In the genomic region with DNA sequence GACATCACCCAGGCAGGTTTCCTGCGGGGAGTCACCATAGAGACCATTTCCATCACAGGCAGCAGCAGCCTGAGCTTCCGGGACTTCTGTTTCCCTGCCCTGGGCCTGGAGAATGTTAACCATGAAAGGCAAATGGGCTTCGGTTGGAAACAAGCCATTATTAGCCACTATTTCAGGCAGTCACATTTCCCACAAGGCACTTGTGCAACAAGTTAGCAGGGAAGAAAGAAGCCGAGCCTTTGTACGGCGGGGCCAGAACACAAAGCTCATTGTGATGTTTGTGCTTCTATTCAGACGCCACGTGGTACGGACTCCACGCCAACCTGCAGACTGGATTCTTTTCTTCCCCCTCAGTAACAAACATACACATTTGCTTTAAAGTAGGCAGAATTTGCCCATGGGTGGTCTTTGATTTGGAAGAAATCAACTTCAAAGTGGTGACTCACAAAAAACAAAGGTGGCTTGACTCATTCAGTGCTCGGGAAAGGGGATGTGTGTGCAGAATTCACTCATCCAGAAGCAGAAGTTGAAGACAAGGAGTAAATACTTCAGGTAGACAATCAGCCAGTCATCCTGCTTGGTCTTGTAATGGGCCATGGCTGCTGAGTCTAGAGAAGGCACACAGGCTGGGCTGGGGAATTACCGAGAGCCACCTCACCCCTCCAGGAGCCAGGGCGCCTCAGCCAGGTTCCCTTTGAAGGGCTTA, we compare ENCODE assay signal across 12 cellular contexts.
DNase-seq lines count a peak whose midpoint lies in the region; ATAC-seq and TF ChIP-seq lines count a peak whose summit lies in the region.
"Had no signal": no experiment of that assay in that cellular context is flagged by ENCODE, and none has a peak within 500 bp of the region (broad histone marks: within the 10 kb centered on the region; RNA-seq: fewer than 3 reads in every experiment).

No MANE protein-coding gene starts in this region.

- H3K14ac ChIP-seq in H9 (ENCODE audit: insufficient read depth, low read length) = no peak overlapping the region

- H4K5ac ChIP-seq in H9 (ENCODE audit: insufficient read length, low read depth, low read length) = no peak overlapping the region

- no peaks in the 10 kb centered on the region for H3K23me2 ChIP-seq in H9 (ENCODE audit: insufficient read length, low read depth, low read length, poor library complexity, severe bottlenecking)

- H3K4ac ChIP-seq in H9 (ENCODE audit: low read depth, low read length) = no peak overlapping the region

- intact Hi-C loops in left ventricle myocardium inferior (cut with micrococcal nuclease) = no loop called here

- no peaks in the 10 kb centered on the region for H3K79me1 ChIP-seq in H9 (ENCODE audit: insufficient read depth, low read depth, low read length, poor library complexity, severe bottlenecking)

- H3K79me2 ChIP-seq in H9 (ENCODE audit: insufficient read depth, low read length) = no peaks in the 10 kb centered on the region

- H3K56ac ChIP-seq in H9 (ENCODE audit: insufficient read length, low read depth, low read length) = no peak overlapping the region

- no peak overlapping the region for H2BK15ac ChIP-seq in H9 (ENCODE audit: low read depth, low read length)

- no peak overlapping the region for H2AK5ac ChIP-seq in H9 (ENCODE audit: insufficient read length, low read length)

- H3K27me3 ChIP-seq in H9 (ENCODE audit: insufficient read depth, low read length) (no peaks in the 10 kb centered on the region), left ventricle myocardium inferior (ENCODE audit: low read depth) (no peaks in the 10 kb centered on the region)
- H3K27me3 ChIP-seq: cardiac muscle cell had no signal

- H3K36me3 ChIP-seq in left ventricle myocardium inferior = no peaks in the 10 kb centered on the region
- H3K36me3 ChIP-seq: cardiac muscle cell had no signal

- no peaks in the 10 kb centered on the region for H3K9me3 Mint-ChIP-seq in H9
- H3K9me3 Mint-ChIP-seq in activated CD8-positive, alpha-beta T cell treated with anti-CD3 and anti-CD28 coated beads, Interleukin-2, amount 10 ng/mL, durations not matched to agents 7 days and 5 days (ENCODE audit: insufficient read depth) = no peaks in the 10 kb centered on the region

- H3K4me2 ChIP-seq in H9 (ENCODE audit: insufficient read depth, insufficient read length, low read length) = no peak overlapping the region

- H3K4me1 Mint-ChIP-seq in H9 = peaks cover 25 to 40% of the 10 kb centered on the region in 2 experiments
- no peaks in the 10 kb centered on the region for H3K4me1 Mint-ChIP-seq in activated CD8-positive, alpha-beta T cell treated with anti-CD3 and anti-CD28 coated beads, Interleukin-2, amount 10 ng/mL, durations not matched to agents 7 days and 5 days (ENCODE audit: low read depth)
- H3K4me1 Mint-ChIP-seq: CD14-positive monocyte had no signal

- no peak overlapping the region for H3K9ac ChIP-seq in H9 (ENCODE audit: extremely low read depth, insufficient read length, low read length)
- H3K9ac ChIP-seq: GM23248 had no signal

- H3K27ac Mint-ChIP-seq in H9 = peak overlapping the region in 2 of 3 experiments; percentile 47 to 66; a peak in 1 of 7 replicates
- H3K27ac Mint-ChIP-seq in activated CD8-positive, alpha-beta T cell treated with anti-CD3 and anti-CD28 coated beads, Interleukin-2, amount 10 ng/mL, durations not matched to agents 7 days and 5 days = no peak overlapping the region
- H3K27ac Mint-ChIP-seq: CD14-positive monocyte had no signal

- no peak for TF ChIP-seq CTCF in H9 (conservative IDR thresholded peaks at IDR 0.05)
- TF ChIP-seq CTCF in astrocyte of the cerebellum (IDR thresholded peaks at IDR 0.05; ENCODE audit: low read depth, low read length, missing control alignments) = no peak
- TF ChIP-seq CTCF in left ventricle myocardium inferior (IDR thresholded peaks at IDR 0.05; ENCODE audit: borderline replicate concordance) = no peak

- no peak overlapping the region for H2BK5ac ChIP-seq in H9 (ENCODE audit: insufficient read length, low read length)

- no peaks in the 10 kb centered on the region for H3K36me3 Mint-ChIP-seq in H9 (ENCODE audit: insufficient read depth in 1 of 3, low read depth in 3 of 3)
- H3K36me3 Mint-ChIP-seq in activated CD8-positive, alpha-beta T cell treated with anti-CD3 and anti-CD28 coated beads, Interleukin-2, amount 10 ng/mL, durations not matched to agents 7 days and 5 days (ENCODE audit: low read depth) = no peaks in the 10 kb centered on the region
- H3K36me3 Mint-ChIP-seq: CD14-positive monocyte had no signal

- H3K4me3 Mint-ChIP-seq in H9 = no peak overlapping the region
- H3K4me3 Mint-ChIP-seq in activated CD8-positive, alpha-beta T cell treated with anti-CD3 and anti-CD28 coated beads, Interleukin-2, amount 10 ng/mL, durations not matched to agents 7 days and 5 days = no peak overlapping the region

- H3K27me3 Mint-ChIP-seq in H9 (ENCODE audit: low read depth) = peaks cover 3% of the 10 kb centered on the region
- H3K27me3 Mint-ChIP-seq in activated CD8-positive, alpha-beta T cell treated with anti-CD3 and anti-CD28 coated beads, Interleukin-2, amount 10 ng/mL, durations not matched to agents 7 days and 5 days (ENCODE audit: low read depth) = peaks cover 10% of the 10 kb centered on the region

- H3K18ac ChIP-seq in H9 (ENCODE audit: insufficient read length, low read depth, low read length) = peak overlapping the region; percentile 33

- CTCF ChIA-PET in activated CD8-positive, alpha-beta T cell treated with anti-CD3 and anti-CD28 coated beads, Interleukin-2, amount 10 ng/mL, durations not matched to agents 7 days and 5 days (lab: Charles Lee) = interaction anchor here (1.6 kb wide), 1 partner anchor 37 kb away, joined by 7 read pairs; no protein-coding TSS in a partner anchor

- POLR2A ChIA-PET in activated CD8-positive, alpha-beta T cell treated with anti-CD3 and anti-CD28 coated beads, Interleukin-2, amount 10 ng/mL, durations not matched to agents 7 days and 5 days (lab: Charles Lee) = no interaction called here

- no CpG with 5 or more reads among the region's 13 CpGs for WGBS in H9 (ENCODE audit: extremely low coverage, insufficient read length, low lambda C conversion rate)

- H2BK20ac ChIP-seq in H9 (ENCODE audit: low read depth, low read length, poor library complexity, severe bottlenecking) = no peak overlapping the region

- H3K23ac ChIP-seq in H9 (ENCODE audit: insufficient read length, low read depth, low read length) = no peak overlapping the region

- no peak overlapping the region for H3K4me3 ChIP-seq in astrocyte of the cerebellum (ENCODE audit: low read depth, low read length)
- H3K4me3 ChIP-seq in left ventricle myocardium inferior = no peak overlapping the region
- H3K4me3 ChIP-seq: cardiac muscle cell, GM23248, K562 had no signal

- H3K4me1 ChIP-seq in H9 (ENCODE audit: insufficient read depth, low read length) (peaks cover 5% of the 10 kb centered on the region), left ventricle myocardium inferior (peaks cover 48% of the 10 kb centered on the region)

- DNase-seq in H9 (no peak), astrocyte of the cerebellum (ENCODE audit: low read depth) (peak; percentile 49), left ventricle myocardium inferior (no peak), putamen (ENCODE audit: low spot score) (peak; percentile 88), HUDEP-2 (lab: John Stamatoyannopoulos, UW; ENCODE audit: unreplicated experiment in 76 of 76) (no peak), NCI-H82 (lab: John Stamatoyannopoulos, UW) (no peak)
- DNase-seq in activated CD8-positive, alpha-beta T cell treated with anti-CD3 and anti-CD28 coated beads, Interleukin-2, amount 10 ng/mL, durations not matched to agents 7 days and 5 days = no peak
- DNase-seq: GM23248 had no signal

- in situ Hi-C loops in astrocyte of the cerebellum (cut with HindIII; ENCODE audit: low sequenced_read_pairs) = no loop called here

- no peak for ATAC-seq in activated CD8-positive, alpha-beta T cell treated with anti-CD3 and anti-CD28 coated beads, Interleukin-2, amount 10 ng/mL, durations not matched to agents 7 days and 5 days
- ATAC-seq in GM21723 (IDR thresholded peaks at IDR 0.05; ENCODE audit: unreplicated experiment) = no peak
- ATAC-seq: K562 had no signal

- no peak overlapping the region for H4K8ac ChIP-seq in H9 (replicated peaks; ENCODE audit: insufficient read length, low read depth, low read length)

- no peaks in the 10 kb centered on the region for H3K9me3 ChIP-seq in H9 (ENCODE audit: control insufficient read depth, low read depth, low read length)
- H3K9me3 ChIP-seq in left ventricle myocardium inferior (replicated peaks) = no peaks in the 10 kb centered on the region

- no peak overlapping the region for H3T11ph ChIP-seq in H9 (ENCODE audit: low read length)

- no peaks in the 10 kb centered on the region for H4K20me1 ChIP-seq in H9 (ENCODE audit: control insufficient read depth, insufficient read depth, insufficient read length)

- H3K27ac ChIP-seq in H9 (ENCODE audit: insufficient read length, low read depth, low read length) (no peak overlapping the region), left ventricle myocardium inferior (replicated peaks) (peak overlapping the region; percentile 72)
- H3K27ac ChIP-seq: cardiac muscle cell, GM23248 had no signal

- H2BK120ac ChIP-seq in H9 (ENCODE audit: low read depth, low read length, poor library complexity, severe bottlenecking) = no peak overlapping the region

- no peak overlapping the region for H4K91ac ChIP-seq in H9 (ENCODE audit: insufficient read length, low read depth, low read length)

- no peak overlapping the region for H2AFZ ChIP-seq in H9 (ENCODE audit: low read length)
- H2AFZ ChIP-seq: GM23248 had no signal

- no peak overlapping the region for H2BK12ac ChIP-seq in H9 (ENCODE audit: insufficient read length, low read depth, low read length)

Comparison
In these comparisons a context has a peak if more than half of its experiments do, and no peak if none do; other contexts are left out.
1. DNase-seq: peak in astrocyte of the cerebellum (single experiment) and putamen (single experiment); none in H9 (single experiment), left ventricle myocardium inferior (single experiment), HUDEP-2 (0 of 76), activated CD8-positive, alpha-beta T cell treated with anti-CD3 and anti-CD28 coated beads, Interleukin-2, amount 10 ng/mL, durations not matched to agents 7 days and 5 days (single experiment) and NCI-H82 (single experiment).